Comparison of ENCODE assay signal across 8 cellular contexts in the genomic region with DNA sequence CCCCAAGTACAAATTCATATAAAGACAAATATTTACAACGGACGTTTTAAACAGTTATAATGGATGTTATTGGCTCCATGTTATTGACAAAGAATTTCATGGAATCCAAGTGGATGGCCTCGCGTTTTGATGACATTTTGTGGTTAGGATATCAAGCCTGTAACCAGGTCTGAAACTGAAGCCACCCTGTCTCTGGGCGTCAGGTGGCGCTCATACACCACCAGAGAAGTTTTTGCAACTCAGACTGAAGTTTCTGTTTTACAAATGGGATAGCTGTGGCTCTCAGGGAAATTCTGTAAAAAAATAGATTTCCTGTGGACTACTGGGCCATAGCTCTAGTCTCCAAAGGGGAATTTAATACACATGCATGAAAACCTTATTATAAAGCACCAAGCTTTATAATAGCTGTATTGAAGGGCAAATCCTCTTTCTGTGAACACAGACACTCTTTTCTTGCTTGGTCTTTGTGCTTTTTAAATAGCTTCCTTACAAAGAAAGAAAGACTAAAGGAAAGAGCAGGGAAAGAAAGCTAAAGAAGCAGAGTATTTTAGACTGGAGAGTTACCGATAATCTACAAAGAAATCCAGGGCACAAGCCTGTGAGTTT.
DNase-seq lines count a peak whose midpoint lies in the region; ATAC-seq and TF ChIP-seq lines count a peak whose summit lies in the region.

No MANE protein-coding gene starts in this region.

- no peaks in the 10 kb centered on the region for H3K36me3 ChIP-seq in cardiac muscle cell
- no peaks in the 10 kb centered on the region for H3K36me3 ChIP-seq in psoas muscle (ENCODE audit: insufficient read depth in 1 of 2, low read depth in 1 of 2)

- ATAC-seq in activated CD8-positive, alpha-beta T cell treated with anti-CD3 and anti-CD28 coated beads, Interleukin-2, amount 10 ng/mL, durations not matched to agents 7 days and 5 days = no peak
- peak in 1 of 4 donors; percentile 56 for ATAC-seq in psoas muscle
- ATAC-seq in activated CD4-positive, CD25-positive, alpha-beta regulatory T cell treated with anti-CD3 and anti-CD28 coated beads, Interleukin-2, amount 50 U/mL, for 24 hours = no peak

- TF ChIP-seq CTCF in cardiac muscle cell (IDR thresholded peaks at IDR 0.05; ENCODE audit: low read depth, low read length) (peak; percentile 87), HFFc6 (IDR thresholded peaks at IDR 0.05) (peak; percentile 82), psoas muscle (IDR thresholded peaks at IDR 0.05) (peak; percentile 47)

- H3K27ac Mint-ChIP-seq in HFFc6 = no peak overlapping the region
- no peak overlapping the region for H3K27ac Mint-ChIP-seq in activated CD8-positive, alpha-beta T cell treated with anti-CD3 and anti-CD28 coated beads, Interleukin-2, amount 10 ng/mL, durations not matched to agents 7 days and 5 days

- H3K4me1 ChIP-seq in cardiac muscle cell (ENCODE audit: low read depth) (no peaks in the 10 kb centered on the region), psoas muscle (no peaks in the 10 kb centered on the region)

- no peaks in the 10 kb centered on the region for H3K36me3 Mint-ChIP-seq in HFFc6 (ENCODE audit: low read depth)
- no peaks in the 10 kb centered on the region for H3K36me3 Mint-ChIP-seq in activated CD8-positive, alpha-beta T cell treated with anti-CD3 and anti-CD28 coated beads, Interleukin-2, amount 10 ng/mL, durations not matched to agents 7 days and 5 days (ENCODE audit: low read depth)

- H3K27me3 Mint-ChIP-seq in HFFc6 (ENCODE audit: insufficient read depth) = peaks cover 12% of the 10 kb centered on the region
- peaks cover 8% of the 10 kb centered on the region for H3K27me3 Mint-ChIP-seq in activated CD8-positive, alpha-beta T cell treated with anti-CD3 and anti-CD28 coated beads, Interleukin-2, amount 10 ng/mL, durations not matched to agents 7 days and 5 days (ENCODE audit: low read depth)

- DNase-seq in cardiac muscle cell (ENCODE audit: low read depth in 1 of 2, low spot score in 1 of 2) = peak; percentile 63 to 78
- DNase-seq in cardiac septum (ENCODE audit: low spot score) = no peak
- peak; percentile 51 for DNase-seq in HFFc6
- DNase-seq in MV-4-11 (lab: John Stamatoyannopoulos, UW) = peak; percentile 11
- DNase-seq in activated CD8-positive, alpha-beta T cell treated with anti-CD3 and anti-CD28 coated beads, Interleukin-2, amount 10 ng/mL, durations not matched to agents 7 days and 5 days = peak; percentile 44
- DNase-seq in germinal center (ENCODE audit: low spot score) = peak; percentile 19
- DNase-seq in psoas muscle = peak in 1 of 2 donors; percentile 19

- H3K27ac ChIP-seq in cardiac muscle cell = no peak overlapping the region
- no peak overlapping the region for H3K27ac ChIP-seq in psoas muscle

- CTCF ChIA-PET in activated CD8-positive, alpha-beta T cell treated with anti-CD3 and anti-CD28 coated beads, Interleukin-2, amount 10 ng/mL, durations not matched to agents 7 days and 5 days (lab: Charles Lee) = interaction anchor here (0.7 to 2.1 kb wide), 12 partner anchors 9 to 539 kb away, joined by 3 to 14 read pairs (median 4); no protein-coding TSS in a partner anchor

- no peaks in the 10 kb centered on the region for H3K27me3 ChIP-seq in cardiac muscle cell
- H3K27me3 ChIP-seq in psoas muscle (ENCODE audit: insufficient read depth in 3 of 3, low read length in 2 of 3) = peaks cover 0 to 3% (median 2%) of the 10 kb centered on the region in 3 donors

- intact Hi-C loops in cardiac septum (cut with DNase I) (loop anchor here (10.0 kb wide), 1 partner anchor 540 kb away; no protein-coding TSS in a partner anchor), psoas muscle (cut with DNase I) (loop anchor here (2.0 to 5.0 kb wide), 2 partner anchors 226 to 228 kb away; no protein-coding TSS in a partner anchor)

- H3K4me3 ChIP-seq in cardiac muscle cell (no peak overlapping the region), psoas muscle (no peak overlapping the region)

- H3K4me1 Mint-ChIP-seq in HFFc6 (ENCODE audit: low read depth) = peaks cover 6% of the 10 kb centered on the region; the same call in 1 of the 2 replicates
- H3K4me1 Mint-ChIP-seq in activated CD8-positive, alpha-beta T cell treated with anti-CD3 and anti-CD28 coated beads, Interleukin-2, amount 10 ng/mL, durations not matched to agents 7 days and 5 days (ENCODE audit: low read depth) = no peaks in the 10 kb centered on the region

- POLR2A ChIA-PET in activated CD8-positive, alpha-beta T cell treated with anti-CD3 and anti-CD28 coated beads, Interleukin-2, amount 10 ng/mL, durations not matched to agents 7 days and 5 days (lab: Charles Lee) = no interaction called here

- no peaks in the 10 kb centered on the region for H3K9me3 Mint-ChIP-seq in HFFc6
- no peaks in the 10 kb centered on the region for H3K9me3 Mint-ChIP-seq in activated CD8-positive, alpha-beta T cell treated with anti-CD3 and anti-CD28 coated beads, Interleukin-2, amount 10 ng/mL, durations not matched to agents 7 days and 5 days (ENCODE audit: insufficient read depth)

- no peak overlapping the region for H3K4me3 Mint-ChIP-seq in HFFc6
- no peak overlapping the region for H3K4me3 Mint-ChIP-seq in activated CD8-positive, alpha-beta T cell treated with anti-CD3 and anti-CD28 coated beads, Interleukin-2, amount 10 ng/mL, durations not matched to agents 7 days and 5 days

- H3K9me3 ChIP-seq in cardiac muscle cell (ENCODE audit: low read depth) (no peaks in the 10 kb centered on the region), psoas muscle (no peaks in the 10 kb centered on the region)

- WGBS in psoas muscle, 3 donors = 14% methylated on average over 7 of the region's 7 CpGs
